1 cellular context compared by ENCODE assay signal in genomic region chr6:156826290-156826955, GRCh38.
TF ChIP-seq lines count a peak whose summit lies in the region.

No MANE protein-coding gene starts in this region.

TF ChIP-seq in IMR-90, 13 proteins besides CTCF, POLR2A, EP300 and RAD21 (continued from another document):
- TF ChIP-seq CHD1 (IDR thresholded peaks at IDR 0.05; ENCODE audit: low read depth, low read length), result no peak
- no peak for TF ChIP-seq RCOR1 (IDR thresholded peaks at IDR 0.05; ENCODE audit: insufficient replicate concordance, low read length)
- no peak for TF ChIP-seq ELK1 (IDR thresholded peaks at IDR 0.05; ENCODE audit: borderline replicate concordance, low read depth, low read length)
- no peak for TF ChIP-seq MAFK (IDR thresholded peaks at IDR 0.05; ENCODE audit: low read depth, low read length)
- TF ChIP-seq BHLHE40 (IDR thresholded peaks at IDR 0.05; ENCODE audit: low read depth, low read length), result no peak
- no peak for TF ChIP-seq USF2 (IDR thresholded peaks at IDR 0.05; ENCODE audit: low read depth, low read length)
- TF ChIP-seq FOS (IDR thresholded peaks at IDR 0.05; ENCODE audit: low read depth, low read length), result no peak
TF ChIP-seq in IMR-90: peak in this region for 0.
